8 cellular contexts compared by ENCODE assay signal in the genomic region with DNA sequence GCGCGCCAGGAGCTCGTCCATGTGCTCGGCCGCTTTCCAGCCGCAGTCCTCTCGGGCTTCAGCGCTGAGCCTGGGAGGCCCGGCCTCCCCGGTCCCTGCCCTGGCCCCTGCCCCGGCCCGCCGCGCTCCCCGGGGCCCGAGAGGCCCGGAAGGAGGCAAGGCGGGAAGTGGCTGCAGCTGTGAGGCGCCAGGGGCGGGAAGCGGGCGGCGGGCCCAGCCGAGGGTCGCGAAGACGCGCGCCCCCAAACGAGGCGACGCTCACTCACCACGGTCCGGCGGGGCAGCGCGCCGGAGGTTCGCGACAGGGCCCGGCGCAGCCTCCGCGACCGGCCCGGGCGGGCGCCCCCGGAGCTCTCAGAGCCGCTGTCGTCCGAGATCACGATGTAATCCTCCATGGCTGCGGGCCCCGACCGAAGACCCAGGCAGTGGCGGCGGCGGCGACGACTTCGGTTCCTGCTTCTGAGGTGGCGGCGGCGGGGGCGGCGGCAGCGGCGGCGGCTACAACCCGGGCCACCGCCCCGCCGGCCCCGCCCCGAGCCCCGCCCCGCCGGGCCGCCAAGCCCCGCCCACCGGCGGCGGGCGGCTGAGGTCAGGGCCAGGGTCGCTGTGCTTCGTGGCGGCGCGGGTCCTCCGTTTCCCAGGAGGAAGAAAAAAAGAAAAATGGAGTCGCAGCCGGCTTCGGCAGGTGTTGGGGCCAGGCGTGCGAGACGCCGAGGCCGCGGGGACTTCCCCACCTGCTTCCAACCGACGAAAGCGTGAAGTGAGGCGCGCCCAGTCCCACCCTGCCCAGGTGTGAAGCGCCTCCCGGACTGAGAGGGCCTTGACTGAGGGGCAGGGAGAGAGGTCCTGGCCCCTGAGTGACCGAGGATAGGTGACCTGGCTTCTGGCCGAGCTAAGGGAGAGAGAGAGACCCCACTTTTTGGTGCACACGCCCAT.
A peak's percentile ranks its signal among the peaks of the same experiment; 100 is the strongest.
DNase-seq lines count a peak whose midpoint lies in the region; ATAC-seq and TF ChIP-seq lines count a peak whose summit lies in the region.
"Not testable (repeated sequence)": the region's sequence is repeated elsewhere in the genome, so short reads cannot be mapped to it uniquely, and the experiment has no call there.

No MANE protein-coding gene starts in this region.

- H3K4me1 Mint-ChIP-seq in stimulated activated naive B cell treated with anti-CD40 and anti-IgM and Interleukin-4, amounts not matched to agents 10 μg/mL and 1 μg/mL and 100 μg/mL, for 72 hours = not testable (repeated sequence)

- TF ChIP-seq CTCF in DND-41 (IDR thresholded peaks at IDR 0.05; ENCODE audit: borderline replicate concordance, extremely low read depth, low read length, poor library complexity, severe bottlenecking); astrocyte of the cerebellum (IDR thresholded peaks at IDR 0.05; ENCODE audit: low read depth, low read length, missing control alignments): not testable (repeated sequence)

- intact Hi-C loops in left ventricle myocardium superior (cut with micrococcal nuclease); posterior vena cava (cut with DNase I): not testable (repeated sequence)

- H3K4me3 ChIP-seq in DND-41 (ENCODE audit: low read depth in 1 of 2, low read length in 2 of 2) (peak overlapping the region in 1 of 2 experiments; percentile 52; a peak in 3 of 4 replicates), astrocyte of the cerebellum (ENCODE audit: low read depth, low read length) (peak overlapping the region; percentile 37)

- peak overlapping the region; percentile 53 for H3K9ac ChIP-seq in DND-41 (ENCODE audit: low read depth, low read length)

- not testable (repeated sequence) for H3K27me3 ChIP-seq in DND-41 (ENCODE audit: insufficient read depth, low read length, poor library complexity)

- H3K27ac Mint-ChIP-seq in stimulated activated naive B cell treated with anti-CD40 and anti-IgM and Interleukin-4, amounts not matched to agents 10 μg/mL and 1 μg/mL and 100 μg/mL, for 72 hours = peak overlapping the region; percentile 62

- H3K4me3 Mint-ChIP-seq in stimulated activated naive B cell treated with anti-CD40 and anti-IgM and Interleukin-4, amounts not matched to agents 10 μg/mL and 1 μg/mL and 100 μg/mL, for 72 hours = peak overlapping the region in 1 of 2 donors; percentile 65

- H3K4me2 ChIP-seq in DND-41 (ENCODE audit: insufficient read depth, low read length) = peak overlapping the region; percentile 52

- not testable (repeated sequence) for H3K36me3 Mint-ChIP-seq in stimulated activated naive B cell treated with anti-CD40 and anti-IgM and Interleukin-4, amounts not matched to agents 10 μg/mL and 1 μg/mL and 100 μg/mL, for 72 hours

- H3K9me3 ChIP-seq in DND-41 (ENCODE audit: insufficient read depth, low read length, severe bottlenecking) = not testable (repeated sequence)

- H3K4me1 ChIP-seq in DND-41 (ENCODE audit: insufficient read depth, low read length) = not testable (repeated sequence)

- H3K79me2 ChIP-seq in DND-41 (ENCODE audit: insufficient read depth, low read length) = peaks cover 17% of the 10 kb centered on the region

- in situ Hi-C loops in astrocyte of the cerebellum (cut with HindIII; ENCODE audit: low sequenced_read_pairs) = not testable (repeated sequence)

- peak; percentile 71 for ATAC-seq in DND-41 (ENCODE audit: insufficient read depth, low read depth)
- ATAC-seq in GM21619 (IDR thresholded peaks at IDR 0.05; ENCODE audit: unreplicated experiment) = peak; percentile 80
- peak; percentile 54 for ATAC-seq in HG03521 (IDR thresholded peaks at IDR 0.05; ENCODE audit: unreplicated experiment)
- peak; percentile 82 to 84 for ATAC-seq in activated CD4-positive, CD25-positive, alpha-beta regulatory T cell treated with anti-CD3 and anti-CD28 coated beads, Interleukin-2, amount 50 U/mL, for 24 hours
- ATAC-seq in left ventricle myocardium superior = peak; percentile 95
- peak; percentile 73 to 77 for ATAC-seq in stimulated activated naive B cell treated with anti-CD40 and anti-IgM and Interleukin-4, amounts not matched to agents 10 μg/mL and 1 μg/mL and 100 μg/mL, for 72 hours (replicated peaks)

- not testable (repeated sequence) for H3K27ac ChIP-seq in DND-41 (ENCODE audit: low read length)

- not testable (repeated sequence) for H3K36me3 ChIP-seq in DND-41 (ENCODE audit: insufficient read depth, low read length)

- H3K27me3 Mint-ChIP-seq in stimulated activated naive B cell treated with anti-CD40 and anti-IgM and Interleukin-4, amounts not matched to agents 10 μg/mL and 1 μg/mL and 100 μg/mL, for 72 hours = not testable (repeated sequence)

- peak; percentile 74 for DNase-seq in DND-41
- DNase-seq in astrocyte of the cerebellum (ENCODE audit: low read depth) = not testable (repeated sequence)
- DNase-seq in left ventricle myocardium superior = peak; percentile 88
- DNase-seq in posterior vena cava (ENCODE audit: low spot score) = peak; percentile 87
- DNase-seq in stimulated activated naive B cell treated with anti-CD40 and anti-IgM and Interleukin-4, amounts not matched to agents 10 μg/mL and 1 μg/mL and 100 μg/mL, for 72 hours = peak; percentile 65

- peak overlapping the region; percentile 49; the same call in 1 of the 2 replicates for H2AFZ ChIP-seq in DND-41 (ENCODE audit: low read depth, low read length)

- H4K20me1 ChIP-seq in DND-41 (ENCODE audit: insufficient read depth, low read length) = not testable (repeated sequence)

- H3K9me3 Mint-ChIP-seq in stimulated activated naive B cell treated with anti-CD40 and anti-IgM and Interleukin-4, amounts not matched to agents 10 μg/mL and 1 μg/mL and 100 μg/mL, for 72 hours = not testable (repeated sequence)
